In the genomic region with DNA sequence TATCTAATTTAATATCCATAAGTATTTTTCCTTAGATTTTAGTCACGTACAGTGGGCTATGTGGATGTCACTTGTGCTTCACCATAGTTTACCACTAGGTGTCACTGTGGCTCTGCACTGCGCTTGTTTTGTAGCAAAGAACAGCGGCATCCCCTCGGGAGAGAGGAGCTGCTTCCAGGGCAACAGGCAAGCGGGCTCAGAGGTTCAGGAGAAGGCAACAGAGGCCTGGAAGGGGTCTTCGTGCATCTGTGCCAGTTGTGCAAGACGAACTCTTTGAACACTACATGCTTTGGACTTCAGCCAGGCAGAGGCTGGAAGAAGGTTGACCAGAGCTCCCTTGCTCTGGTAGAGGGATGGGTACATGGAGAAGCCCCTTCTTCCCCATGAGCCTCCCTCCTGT, we compare ENCODE assay signal across 1 cellular context.
TF ChIP-seq lines count a peak whose summit lies in the region.

No MANE protein-coding gene starts in this region.

TF ChIP-seq in SK-N-SH treated with all-trans-retinoic acid at 6 μM for 48 hours, 23 proteins besides CTCF, POLR2A, EP300 and RAD21 (continued from another document):
- TF ChIP-seq, protein P1, sequence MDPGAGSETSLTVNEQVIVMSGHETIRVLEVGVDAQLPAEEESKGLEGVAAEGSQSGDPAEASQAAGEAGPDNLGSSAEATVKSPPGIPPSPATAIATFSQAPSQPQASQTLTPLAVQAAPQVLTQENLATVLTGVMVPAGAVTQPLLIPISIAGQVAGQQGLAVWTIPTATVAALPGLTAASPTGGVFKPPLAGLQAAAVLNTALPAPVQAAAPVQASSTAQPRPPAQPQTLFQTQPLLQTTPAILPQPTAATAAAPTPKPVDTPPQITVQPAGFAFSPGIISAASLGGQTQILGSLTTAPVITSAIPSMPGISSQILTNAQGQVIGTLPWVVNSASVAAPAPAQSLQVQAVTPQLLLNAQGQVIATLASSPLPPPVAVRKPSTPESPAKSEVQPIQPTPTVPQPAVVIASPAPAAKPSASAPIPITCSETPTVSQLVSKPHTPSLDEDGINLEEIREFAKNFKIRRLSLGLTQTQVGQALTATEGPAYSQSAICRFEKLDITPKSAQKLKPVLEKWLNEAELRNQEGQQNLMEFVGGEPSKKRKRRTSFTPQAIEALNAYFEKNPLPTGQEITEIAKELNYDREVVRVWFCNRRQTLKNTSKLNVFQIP (CRISPR knock-in tag; IDR thresholded peaks at IDR 0.05; ENCODE audit: borderline replicate concordance, low read depth): no peak
